In the genomic region with DNA sequence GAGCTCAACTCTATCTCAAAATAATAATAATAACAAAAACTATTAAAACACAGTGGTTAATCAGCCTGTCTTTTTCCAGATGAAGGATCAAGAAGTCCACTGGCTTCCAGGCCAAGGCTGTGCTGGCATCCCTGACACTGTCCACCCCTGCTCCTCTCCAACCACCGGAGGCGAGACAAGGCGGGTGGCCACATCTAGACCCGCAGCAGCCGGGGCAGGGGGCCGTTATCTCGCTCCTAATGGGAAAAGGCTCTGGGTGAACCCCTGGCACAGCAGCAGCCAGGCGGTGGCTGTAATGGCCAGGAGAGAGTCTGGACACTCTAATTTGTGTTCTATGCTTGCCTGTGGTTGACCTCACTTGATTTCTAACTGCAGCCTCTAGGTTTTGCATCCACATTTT, we compare ENCODE assay signal across 23 cellular contexts.
"Had no signal": no experiment of that assay in that cellular context is flagged by ENCODE, and none has a peak within 500 bp of the region (broad histone marks: within the 10 kb centered on the region; RNA-seq: fewer than 3 reads in every experiment).

No MANE protein-coding gene starts in this region.

- H3K36me3 ChIP-seq: left ventricle myocardium inferior, neutrophil, pancreas, right lobe of liver, WERI-Rb-1 had no signal

- H3K9me3 ChIP-seq: left ventricle myocardium inferior, neutrophil, pancreas, right lobe of liver, testis had no signal

- H3K4me3 ChIP-seq: hepatocyte, left ventricle myocardium inferior, pancreas, right lobe of liver, testis had no signal

- DNase-seq: activated CD4-positive, alpha-beta T cell treated with anti-CD3 and anti-CD28 coated beads for 1 hour; activated effector memory CD4-positive, alpha-beta T cell treated with Interleukin-2 at 50 U/mL for 16 hours; activated naive CD4-positive, alpha-beta T cell treated with anti-CD3 and anti-CD28 coated beads, Interleukin-2, amount 50 U/mL, for 16 hours; activated naive CD8-positive, alpha-beta T cell treated with anti-CD3 and anti-CD28 coated beads, Interleukin-2, amount 50 U/mL, for 24 hours; activated T-cell treated with anti-CD3 and anti-CD28 coated beads, Interleukin-2, amount 50 U/mL, for 72 hours; cerebellar nuclear complex; effector CD4-positive, alpha-beta T cell; erythroblast; foreskin keratinocyte; kidney glomerular epithelial cell; left ventricle myocardium inferior; stimulated activated CD4-positive, alpha-beta T cell treated with anti-CD3 and anti-CD28 coated beads, Interleukin-4, amount 100 ng/mL, for 1 hour; T-cell; testis; trophoblast cell; WERI-Rb-1 had no signal

- H3K36me3 Mint-ChIP-seq: natural killer cell treated with Interleukin-12 subunit alpha and Interleukin-12 subunit beta and Interleukin-15 and Interleukin-18, amount 100 ng/mL, for 72 hours; T-cell had no signal

- H3K9me3 Mint-ChIP-seq: activated naive CD8-positive, alpha-beta T cell treated with anti-CD3 and anti-CD28 coated beads, Interleukin-2, amount 50 U/mL, for 24 hours; natural killer cell treated with Interleukin-12 subunit alpha and Interleukin-12 subunit beta and Interleukin-15 and Interleukin-18, amount 100 ng/mL, for 72 hours; T-helper 2 cell treated with Interferon-gamma antibody and Interleukin-4, amounts not matched to agents 5 μg/mL and 100 μg/mL, for 36 hours had no signal

- H3K27me3 Mint-ChIP-seq: activated naive CD8-positive, alpha-beta T cell treated with anti-CD3 and anti-CD28 coated beads, Interleukin-2, amount 50 U/mL, for 24 hours; T-cell had no signal

- H3K4me2 ChIP-seq: hepatocyte had no signal

- H2AFZ ChIP-seq: hepatocyte had no signal

- H3K27me3 ChIP-seq: foreskin keratinocyte, hepatocyte, neutrophil, pancreas, right lobe of liver, testis had no signal

- H3K27ac ChIP-seq: foreskin keratinocyte, hepatocyte, left ventricle myocardium inferior, neutrophil, pancreas, right lobe of liver, testis, WERI-Rb-1 had no signal

- H3K4me1 ChIP-seq: foreskin keratinocyte, left ventricle myocardium inferior, pancreas, right lobe of liver, testis had no signal

- H3K4me3 Mint-ChIP-seq: activated naive CD8-positive, alpha-beta T cell treated with anti-CD3 and anti-CD28 coated beads, Interleukin-2, amount 50 U/mL, for 24 hours; activated T-cell treated with anti-CD3 and anti-CD28 coated beads, Interleukin-2, amount 50 U/mL, for 72 hours; natural killer cell treated with Interleukin-12 subunit alpha and Interleukin-12 subunit beta and Interleukin-15 and Interleukin-18, amount 100 ng/mL, for 72 hours; T-cell; T-helper 2 cell treated with Interferon-gamma antibody and Interleukin-4, amounts not matched to agents 5 μg/mL and 100 μg/mL, for 36 hours had no signal

- H3K27ac Mint-ChIP-seq: activated naive CD8-positive, alpha-beta T cell treated with anti-CD3 and anti-CD28 coated beads, Interleukin-2, amount 50 U/mL, for 24 hours; activated T-cell treated with anti-CD3 and anti-CD28 coated beads, Interleukin-2, amount 50 U/mL, for 72 hours; natural killer cell treated with Interleukin-12 subunit alpha and Interleukin-12 subunit beta and Interleukin-15 and Interleukin-18, amount 100 ng/mL, for 72 hours; T-cell; T-helper 2 cell treated with Interferon-gamma antibody and Interleukin-4, amounts not matched to agents 5 μg/mL and 100 μg/mL, for 36 hours had no signal

- ATAC-seq: activated naive CD8-positive, alpha-beta T cell treated with anti-CD3 and anti-CD28 coated beads, Interleukin-2, amount 50 U/mL, for 24 hours; activated T-cell treated with anti-CD3 and anti-CD28 coated beads, Interleukin-2, amount 50 U/mL, for 72 hours; foreskin keratinocyte; natural killer cell treated with Interleukin-12 subunit alpha and Interleukin-12 subunit beta and Interleukin-15 and Interleukin-18, amount 100 ng/mL, for 72 hours; pancreas; right lobe of liver; SK-N-SH treated with all-trans-retinoic acid at 6 μM for 48 hours; T-cell had no signal

- H3K4me1 Mint-ChIP-seq: activated naive CD8-positive, alpha-beta T cell treated with anti-CD3 and anti-CD28 coated beads, Interleukin-2, amount 50 U/mL, for 24 hours; T-cell had no signal
